Comparison of ENCODE assay signal across 11 cellular contexts in genomic region chr19:32673573-32673972, GRCh38. TPM values are rescaled to one million over a fixed set of nuclear protein-coding genes. Genes with fewer than 3 reads are reported as not detected.
DNase-seq lines count a peak whose midpoint lies in the region; ATAC-seq and TF ChIP-seq lines count a peak whose summit lies in the region.
"Had no signal": no experiment of that assay in that cellular context is flagged by ENCODE, and none has a peak within 500 bp of the region (broad histone marks: within the 10 kb centered on the region; RNA-seq: fewer than 3 reads in every experiment).

No MANE protein-coding gene starts in this region.

- H3K4me3 Mint-ChIP-seq in activated T-cell treated with anti-CD3 and anti-CD28 coated beads, Interleukin-2, amount 50 U/mL, for 4 hours, result peak overlapping the region; percentile 95
- H3K4me3 Mint-ChIP-seq in T-cell, result peak overlapping the region; percentile 92 to 97 (median 96)
- peak overlapping the region; percentile 83 for H3K4me3 Mint-ChIP-seq in stimulated activated effector memory CD8-positive, alpha-beta T cell treated with anti-CD3 and anti-CD28 coated beads, Interleukin-12 subunit alpha, Interleukin-12 subunit beta, amount 100 ng/mL, for 72 hours

- no peak for DNase-seq in activated T-cell treated with anti-CD3 and anti-CD28 coated beads, Interleukin-2, amount 50 U/mL, for 4 hours
- no peak for DNase-seq in activated T-cell treated with anti-CD3 and anti-CD28 coated beads, Interleukin-2, amount 50 U/mL, for 48 hours
- DNase-seq in T-cell, result no peak
- DNase-seq in fibroblast of pulmonary artery (ENCODE audit: low read depth), result no peak
- DNase-seq in stimulated activated effector memory CD8-positive, alpha-beta T cell treated with anti-CD3 and anti-CD28 coated beads, Interleukin-12 subunit alpha, Interleukin-12 subunit beta, amount 100 ng/mL, for 72 hours (ENCODE audit: low spot score in 2 of 2), result no peak
- DNase-seq in H7, result no peak
- DNase-seq in C1 segment of cervical spinal cord (lab: John Stamatoyannopoulos, UW), result no peak
- DNase-seq: effector memory CD4-positive, alpha-beta T cell; Kasumi-1; stimulated activated CD4-positive, alpha-beta T cell treated with anti-CD3 and anti-CD28 coated beads, Interleukin-4, amount 100 ng/mL, for 1 hour had no signal

- TF ChIP-seq CTCF in fibroblast of pulmonary artery (IDR thresholded peaks at IDR 0.05; ENCODE audit: low read length, missing control alignments), result no peak

- peaks cover 4% of the 10 kb centered on the region for H3K36me3 Mint-ChIP-seq in activated T-cell treated with anti-CD3 and anti-CD28 coated beads, Interleukin-2, amount 50 U/mL, for 4 hours (ENCODE audit: insufficient read depth)
- peaks cover 3% of the 10 kb centered on the region for H3K36me3 Mint-ChIP-seq in T-cell
- H3K36me3 Mint-ChIP-seq in stimulated activated effector memory CD8-positive, alpha-beta T cell treated with anti-CD3 and anti-CD28 coated beads, Interleukin-12 subunit alpha, Interleukin-12 subunit beta, amount 100 ng/mL, for 72 hours, result peaks cover 8% of the 10 kb centered on the region

- H3K4me1 Mint-ChIP-seq in activated T-cell treated with anti-CD3 and anti-CD28 coated beads, Interleukin-2, amount 50 U/mL, for 4 hours (ENCODE audit: low read depth), result peaks cover 39% of the 10 kb centered on the region
- peaks cover 51 to 62% (median 56%) of the 10 kb centered on the region in 3 donors for H3K4me1 Mint-ChIP-seq in T-cell
- H3K4me1 Mint-ChIP-seq in stimulated activated effector memory CD8-positive, alpha-beta T cell treated with anti-CD3 and anti-CD28 coated beads, Interleukin-12 subunit alpha, Interleukin-12 subunit beta, amount 100 ng/mL, for 72 hours, result peaks cover 51% of the 10 kb centered on the region

- ATAC-seq in activated T-cell treated with anti-CD3 and anti-CD28 coated beads, Interleukin-2, amount 50 U/mL, for 4 hours, result no peak
- ATAC-seq in T-cell (replicated peaks in 1 of 4), result no peak
- ATAC-seq in stimulated activated effector memory CD8-positive, alpha-beta T cell treated with anti-CD3 and anti-CD28 coated beads, Interleukin-12 subunit alpha, Interleukin-12 subunit beta, amount 100 ng/mL, for 72 hours, result no peak
- ATAC-seq in GM19324 (IDR thresholded peaks at IDR 0.05; ENCODE audit: low FRiP score, unreplicated experiment), result no peak

- H3K4me3 ChIP-seq in fibroblast of pulmonary artery (replicated peaks; ENCODE audit: low read depth, low read length), result peak overlapping the region; percentile 90
- no peak overlapping the region for H3K4me3 ChIP-seq in H7 (ENCODE audit: insufficient read depth, low read depth, low read length)

- POLR2A ChIA-PET in T-cell (lab: Charles Lee), result no interaction called here

- H3K27me3 ChIP-seq in H7 (ENCODE audit: control insufficient read depth, insufficient read depth, low read length), result peaks cover 29% of the 10 kb centered on the region

- no peaks in the 10 kb centered on the region for H3K36me3 ChIP-seq in H7 (replicated peaks; ENCODE audit: control insufficient read depth, insufficient read depth, low read length)

- no peak overlapping the region for H3K27ac Mint-ChIP-seq in T-cell
- peak overlapping the region; percentile 74 for H3K27ac Mint-ChIP-seq in stimulated activated effector memory CD8-positive, alpha-beta T cell treated with anti-CD3 and anti-CD28 coated beads, Interleukin-12 subunit alpha, Interleukin-12 subunit beta, amount 100 ng/mL, for 72 hours

- no peaks in the 10 kb centered on the region for H3K9me3 Mint-ChIP-seq in activated T-cell treated with anti-CD3 and anti-CD28 coated beads, Interleukin-2, amount 50 U/mL, for 4 hours
- H3K9me3 Mint-ChIP-seq in T-cell, result no peaks in the 10 kb centered on the region
- H3K9me3 Mint-ChIP-seq in stimulated activated effector memory CD8-positive, alpha-beta T cell treated with anti-CD3 and anti-CD28 coated beads, Interleukin-12 subunit alpha, Interleukin-12 subunit beta, amount 100 ng/mL, for 72 hours, result no peaks in the 10 kb centered on the region

- CTCF ChIA-PET in T-cell (lab: Charles Lee), result no interaction called here

- H3K27me3 Mint-ChIP-seq in activated T-cell treated with anti-CD3 and anti-CD28 coated beads, Interleukin-2, amount 50 U/mL, for 4 hours (ENCODE audit: low read depth), result peaks cover 12% of the 10 kb centered on the region
- H3K27me3 Mint-ChIP-seq in T-cell, result peaks cover 5 to 12% of the 10 kb centered on the region in 2 donors

RNA-seq across cellular contexts. Expression of gene ANKRD27, which starts 1.4 kb away (rescaled TPM):
- total RNA-seq in activated T-cell treated with anti-CD3 and anti-CD28 coated beads, Interleukin-2, amount 50 U/mL, for 4 hours, result 10 to 100 TPM; 24.9 to 25.1 (median 25.0) TPM
- total RNA-seq in T-cell, result 10 to 100 TPM; 32.1 to 49.7 (median 42.7) TPM
- 40.7 and 52.0 TPM in 2 replicates for total RNA-seq in H7 (2014; rRNA removed; shearing (Covaris generic))

RNA-seq across cellular contexts. Expression of gene RGS9BP, which starts 2.1 kb away (rescaled TPM):
- under 1 TPM in 2 of 3 donors, not detected in 1; 0.11 to 0.16 TPM for total RNA-seq in activated T-cell treated with anti-CD3 and anti-CD28 coated beads, Interleukin-2, amount 50 U/mL, for 4 hours
- under 1 TPM; 0.18 to 0.82 (median 0.51) TPM for total RNA-seq in T-cell
- 0.33 and 0.35 TPM in 2 replicates for total RNA-seq in H7 (2014; rRNA removed; shearing (Covaris generic))

RNA-seq across cellular contexts. Expression of gene NUDT19, which starts 18.0 kb away (rescaled TPM):
- total RNA-seq in activated T-cell treated with anti-CD3 and anti-CD28 coated beads, Interleukin-2, amount 50 U/mL, for 4 hours, result 10 to 100 TPM; 22.3 to 27.8 (median 24.7) TPM
- 10 to 100 TPM in 4 of 5 donors, 1 to 10 TPM in 1; 9.6 to 14.7 (median 11.5) TPM for total RNA-seq in T-cell
- 1.3 and 3.2 TPM in 2 replicates for total RNA-seq in H7 (2014; rRNA removed; shearing (Covaris generic))

RNA-seq across cellular contexts. Expression of gene TDRD12, which starts 46.0 kb away (rescaled TPM):
- under 1 TPM; 0.05 to 0.74 (median 0.68) TPM for total RNA-seq in activated T-cell treated with anti-CD3 and anti-CD28 coated beads, Interleukin-2, amount 50 U/mL, for 4 hours
- 1 to 10 TPM in 2 of 5 donors, under 1 TPM in 3; 0.36 to 1.0 (median 0.63) TPM for total RNA-seq in T-cell
- 0.55 and 1.4 TPM in 2 replicates for total RNA-seq in H7 (2014; rRNA removed; shearing (Covaris generic))
